ENCODE assay signal across 12 cellular contexts in genomic region chr4:10031663-10032590, GRCh38. TPM values are rescaled to one million over a fixed set of nuclear protein-coding genes. Genes with fewer than 3 reads are reported as not detected.
A peak's percentile ranks its signal among the peaks of the same experiment; 100 is the strongest.
DNase-seq lines count a peak whose midpoint lies in the region; ATAC-seq, FAIRE-seq and TF ChIP-seq lines count a peak whose summit lies in the region.
"Had no signal": no experiment of that assay in that cellular context is flagged by ENCODE, and none has a peak within 500 bp of the region (broad histone marks: within the 10 kb centered on the region; RNA-seq: fewer than 3 reads in every experiment).

No MANE protein-coding gene starts in this region.

- no peak for TF ChIP-seq EP300 in sigmoid colon (IDR thresholded peaks at IDR 0.05)

- intact Hi-C loops in dendritic cell treated with granulocyte-macrophage colony-stimulating factor and Interleukin-4, amounts not matched to agents 40 ng/mL and 50 ng/mL, for 4 days (cut with micrococcal nuclease): no loop called here
- intact Hi-C loops in sigmoid colon (cut with DNase I): no loop called here
- intact Hi-C loops in upper lobe of right lung (cut with DNase I): no loop called here

- no peak overlapping the region for H3K4me3 Mint-ChIP-seq in dendritic cell treated with granulocyte-macrophage colony-stimulating factor and Interleukin-4, amounts not matched to agents 40 ng/mL and 50 ng/mL, for 4 days
- H3K4me3 Mint-ChIP-seq: activated CD4-positive, alpha-beta memory T cell treated with anti-CD3 and anti-CD28 coated beads for 36 hours; CD4-positive, alpha-beta memory T cell had no signal

- H3K36me3 Mint-ChIP-seq in dendritic cell treated with granulocyte-macrophage colony-stimulating factor and Interleukin-4, amounts not matched to agents 40 ng/mL and 50 ng/mL, for 4 days (ENCODE audit: low read depth): no peaks in the 10 kb centered on the region

- H3K27ac Mint-ChIP-seq in dendritic cell treated with granulocyte-macrophage colony-stimulating factor and Interleukin-4, amounts not matched to agents 40 ng/mL and 50 ng/mL, for 4 days: peak overlapping the region; percentile 75
- H3K27ac Mint-ChIP-seq: activated CD4-positive, alpha-beta memory T cell treated with anti-CD3 and anti-CD28 coated beads for 36 hours; CD4-positive, alpha-beta memory T cell had no signal

- WGBS in sigmoid colon, 2 donors: 82 to 87% methylated on average over 10 of the region's 10 CpGs

- no peaks in the 10 kb centered on the region for H3K9me1 ChIP-seq in keratinocyte (ENCODE audit: control insufficient read depth, extremely low read depth, insufficient read depth, low read length)

- H3K9ac ChIP-seq in keratinocyte (ENCODE audit: control insufficient read depth, extremely low read depth, insufficient read depth, low read length): no peak overlapping the region

- no peak overlapping the region for H2AFZ ChIP-seq in keratinocyte (ENCODE audit: control insufficient read depth, low read length)

- dilution Hi-C loops in keratinocyte (cut with MboI; ENCODE audit: extremely low pct_ligation_motif_present, low sequenced_read_pairs): no loop called here

- DNase-seq in HAP-1 (ENCODE audit: low spot score in 2 of 2): peak; percentile 8 to 48
- DNase-seq in keratinocyte (ENCODE audit: low read depth, low spot score): no peak
- peak; percentile 52 for DNase-seq in sigmoid colon
- DNase-seq in dedifferentiated amniotic fluid mesenchymal stem cell (ENCODE audit: extremely low spot score): no peak
- DNase-seq in NCI-H2196 treated with DMSO at 0.1 percent for 48 hours (lab: John Stamatoyannopoulos, UW; ENCODE audit: unreplicated experiment): no peak
- no peak for DNase-seq in MV-4-11 (lab: John Stamatoyannopoulos, UW)
- DNase-seq in upper lobe of right lung: no peak
- DNase-seq: activated CD4-positive, alpha-beta memory T cell treated with anti-CD3 and anti-CD28 coated beads for 36 hours; activated naive CD4-positive, alpha-beta T cell treated with Interleukin-2 at 50 U/mL for 16 hours; CD4-positive, alpha-beta memory T cell; hippocampal formation had no signal

- no peaks in the 10 kb centered on the region for H3K9me3 ChIP-seq in HAP-1
- H3K9me3 ChIP-seq in keratinocyte (ENCODE audit: control insufficient read depth, low read depth, low read length): no peaks in the 10 kb centered on the region
- H3K9me3 ChIP-seq in sigmoid colon: no peaks in the 10 kb centered on the region
- H3K9me3 ChIP-seq in upper lobe of right lung: no peaks in the 10 kb centered on the region

- in situ Hi-C loops in HAP-1 (cut with MboI; ENCODE audit: low sequenced_read_pairs): no loop called here

- H3K36me3 ChIP-seq in HAP-1 (replicated peaks) (no peaks in the 10 kb centered on the region), keratinocyte (ENCODE audit: control insufficient read depth in 2 of 2, extremely low read depth in 1 of 2, insufficient read depth in 2 of 2, low read length in 2 of 2) (no peaks in the 10 kb centered on the region), sigmoid colon (no peaks in the 10 kb centered on the region), upper lobe of right lung (no peaks in the 10 kb centered on the region)

- no peaks in the 10 kb centered on the region for H4K20me1 ChIP-seq in keratinocyte (ENCODE audit: control insufficient read depth, extremely low read depth, insufficient read depth, low read length)

- H3K9me3 Mint-ChIP-seq in dendritic cell treated with granulocyte-macrophage colony-stimulating factor and Interleukin-4, amounts not matched to agents 40 ng/mL and 50 ng/mL, for 4 days: no peaks in the 10 kb centered on the region
- H3K9me3 Mint-ChIP-seq: activated CD4-positive, alpha-beta memory T cell treated with anti-CD3 and anti-CD28 coated beads for 36 hours; CD4-positive, alpha-beta memory T cell had no signal

- ATAC-seq in upper lobe of right lung: no peak

- peaks cover 3% of the 10 kb centered on the region for H3K27me3 Mint-ChIP-seq in dendritic cell treated with granulocyte-macrophage colony-stimulating factor and Interleukin-4, amounts not matched to agents 40 ng/mL and 50 ng/mL, for 4 days

- no peak for TF ChIP-seq CTCF in keratinocyte (optimal IDR thresholded peaks at IDR 0.05 in 1 of 3, IDR thresholded peaks at IDR 0.05 in 1 of 3, conservative IDR thresholded peaks at IDR 0.05 in 1 of 3; ENCODE audit: extremely low read depth in 1 of 3, insufficient read depth in 2 of 3, low read length in 3 of 3)
- no peak for TF ChIP-seq CTCF in sigmoid colon (IDR thresholded peaks at IDR 0.05)
- no peak for TF ChIP-seq CTCF in upper lobe of right lung (IDR thresholded peaks at IDR 0.05)

- no peaks in the 10 kb centered on the region for H3K27me3 ChIP-seq in HAP-1 (ENCODE audit: low read depth)
- H3K27me3 ChIP-seq in keratinocyte (ENCODE audit: control insufficient read depth, extremely low read depth, insufficient read depth, low read length): peaks cover 3% of the 10 kb centered on the region
- H3K27me3 ChIP-seq in sigmoid colon: no peaks in the 10 kb centered on the region
- H3K27me3 ChIP-seq in upper lobe of right lung: no peaks in the 10 kb centered on the region

- H3K4me3 ChIP-seq in HAP-1: no peak overlapping the region
- no peak overlapping the region for H3K4me3 ChIP-seq in keratinocyte (ENCODE audit: control insufficient read depth in 2 of 3, extremely low read depth in 1 of 3, insufficient read depth in 2 of 3, low read depth in 1 of 3, low read length in 3 of 3)
- H3K4me3 ChIP-seq in sigmoid colon: no peak overlapping the region
- H3K4me3 ChIP-seq in upper lobe of right lung: no peak overlapping the region

- no peak overlapping the region for H3K4me2 ChIP-seq in keratinocyte (ENCODE audit: control insufficient read depth, extremely low read depth, insufficient read depth, low read depth, low read length)

- no peak for TF ChIP-seq POLR2A in sigmoid colon (IDR thresholded peaks at IDR 0.05)

- no peak overlapping the region for H3K27ac ChIP-seq in keratinocyte (ENCODE audit: control insufficient read depth, insufficient read depth, low read length)
- H3K27ac ChIP-seq in sigmoid colon: peak overlapping the region; percentile 39 to 64 (median 62)
- no peak overlapping the region for H3K27ac ChIP-seq in upper lobe of right lung

- H3K4me1 ChIP-seq in HAP-1: no peaks in the 10 kb centered on the region; the same call in 1 of the 2 replicates
- H3K4me1 ChIP-seq in keratinocyte (ENCODE audit: control insufficient read depth, extremely low read depth, insufficient read depth, low read length): peaks cover 37% of the 10 kb centered on the region
- peaks cover 0 to 27% (median 24%) of the 10 kb centered on the region in 4 donors for H3K4me1 ChIP-seq in sigmoid colon
- peaks cover 24% of the 10 kb centered on the region for H3K4me1 ChIP-seq in upper lobe of right lung

- no peaks in the 10 kb centered on the region for H3K79me2 ChIP-seq in keratinocyte (ENCODE audit: control insufficient read depth, insufficient read depth, low read length)

- H3K4me1 Mint-ChIP-seq in dendritic cell treated with granulocyte-macrophage colony-stimulating factor and Interleukin-4, amounts not matched to agents 40 ng/mL and 50 ng/mL, for 4 days (ENCODE audit: low read depth): peaks cover 35% of the 10 kb centered on the region

- peak; percentile 23 for FAIRE-seq in keratinocyte (lab: Jason Lieb, UNC)

RNA-seq across cellular contexts. Expression of gene SLC2A9, which starts 10.6 kb away (rescaled TPM):
- polyA plus RNA-seq in keratinocyte (37.3 to 44.3 TPM (median 43.5 TPM) in 3 replicates), sigmoid colon (1 to 10 TPM in 1 of 3 donors, under 1 TPM in 1, not detected in 1; 0.92 to 4.8 TPM)
- polyA plus RNA-seq in keratinocyte (2011; ENCODE audit: low read depth): 8.9 TPM
- 34.4 and 43.5 TPM in 2 replicates for polyA plus RNA-seq in keratinocyte (2011; cell fraction: cytosol; rRNA removed)
- 71.8 and 91.0 TPM in 2 replicates for polyA plus RNA-seq in keratinocyte (2011; cell fraction: nucleus; rRNA removed)
- polyA plus RNA-seq in keratinocyte (2012; ENCODE audit: low replicate concordance): 11.5 and 33.7 TPM in 2 replicates
- polyA minus RNA-seq in keratinocyte: 77.0 to 79.0 TPM (median 77.2 TPM) in 3 replicates
- polyA minus RNA-seq in keratinocyte (2011; cell fraction: cytosol; rRNA and poly(A)+ RNA removed): 61.0 TPM
- polyA minus RNA-seq in keratinocyte (2011; cell fraction: nucleus; rRNA and poly(A)+ RNA removed): 92.6 and 125 TPM in 2 replicates
- total RNA-seq in sigmoid colon (1 to 10 TPM; 3.9 to 6.7 (median 5.8) TPM), upper lobe of right lung (19.0 TPM)

Comparison
In these comparisons a context has a peak if more than half of its experiments do, and no peak if none do; other contexts are left out.
1. DNase-seq: peak in HAP-1 (2 of 2) and sigmoid colon (single experiment); none in keratinocyte (single experiment), dedifferentiated amniotic fluid mesenchymal stem cell (single experiment), NCI-H2196 treated with DMSO at 0.1 percent for 48 hours (single experiment), MV-4-11 (single experiment) and upper lobe of right lung (single experiment).
2. H3K27ac ChIP-seq: peak in sigmoid colon (4 of 4); none in keratinocyte (single experiment) and upper lobe of right lung (single experiment).